In the genomic region with DNA sequence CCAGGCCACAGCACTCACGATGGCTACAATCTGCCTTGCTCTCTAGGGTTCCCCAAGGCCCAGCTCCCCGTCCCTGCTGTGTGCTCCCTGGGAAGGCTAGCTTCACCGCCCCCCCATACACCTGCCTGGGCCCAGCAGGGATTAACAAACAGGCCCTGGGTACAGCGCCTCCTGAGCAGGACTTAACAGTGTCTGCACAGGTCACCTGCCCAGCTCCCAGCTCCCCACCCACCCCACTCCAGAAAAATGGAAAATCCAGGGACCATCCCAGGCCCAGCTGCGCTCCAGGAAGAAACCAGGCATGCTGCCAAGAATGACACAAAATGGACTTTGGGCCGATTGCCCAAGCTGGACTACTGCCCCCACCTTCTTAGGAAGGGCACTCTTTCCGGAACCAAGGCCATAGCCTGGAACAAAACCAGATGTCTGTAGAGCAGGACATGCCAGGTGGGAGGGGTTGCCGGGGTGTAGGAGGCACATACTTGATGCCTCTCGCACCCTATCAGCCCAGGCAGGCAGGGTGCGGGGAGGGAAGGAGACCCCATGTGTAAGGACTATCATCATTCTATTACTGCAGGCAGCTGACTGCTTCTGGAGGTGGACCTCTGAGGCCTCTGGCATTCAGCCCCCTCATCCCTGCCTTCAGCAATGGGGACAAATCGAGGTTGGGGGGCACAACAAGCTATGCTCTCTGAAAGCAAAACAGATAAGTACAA, we compare ENCODE assay signal across 21 cellular contexts.
DNase-seq lines count a peak whose midpoint lies in the region; FAIRE-seq and TF ChIP-seq lines count a peak whose summit lies in the region.
"Had no signal": no experiment of that assay in that cellular context is flagged by ENCODE, and none has a peak within 500 bp of the region (broad histone marks: within the 10 kb centered on the region; RNA-seq: fewer than 3 reads in every experiment).

No MANE protein-coding gene starts in this region.

- no peak for TF ChIP-seq POLR2A in testis (IDR thresholded peaks at IDR 0.05)

- no peaks in the 10 kb centered on the region; the same call in 1 of the 2 replicates for H3K9me2 ChIP-seq in MM.1S (replicated peaks; ENCODE audit: insufficient read depth, low read length)

- no peaks in the 10 kb centered on the region for H3K79me2 ChIP-seq in astrocyte (ENCODE audit: insufficient read depth, low read length)
- no peaks in the 10 kb centered on the region for H3K79me2 ChIP-seq in MM.1S (ENCODE audit: low read length)
- H3K79me2 ChIP-seq in osteoblast (ENCODE audit: insufficient read depth, low read length): no peaks in the 10 kb centered on the region

- DNase-seq in NCI-H748 (lab: John Stamatoyannopoulos, UW; ENCODE audit: unreplicated experiment) (peak; percentile 29), NCI-H748 treated with DMSO at 0.1 percent for 48 hours (lab: John Stamatoyannopoulos, UW) (no peak), astrocyte (ENCODE audit: low read depth) (peak; percentile 27), kidney tubule cell (ENCODE audit: low spot score) (peak; percentile 25), testis (peak; percentile 77), HT-29 (ENCODE audit: low spot score) (no peak), MM.1S (no peak), osteoblast (ENCODE audit: insufficient read length, low spot score, missing footprints) (no peak)
- DNase-seq: activated CD4-positive, alpha-beta memory T cell treated with anti-CD3 and anti-CD28 coated beads for 36 hours; foreskin keratinocyte; NCI-H1694; NCI-H82; nephron progenitor cell; SHP77 treated with DMSO at 0.1 percent for 48 hours; stimulated activated naive CD8-positive, alpha-beta T cell treated with anti-CD3 and anti-CD28 coated beads, Interleukin-15, Interleukin-2, amounts not matched to agents 100 U/mL and 50 U/mL, for 24 hours; T1000 had no signal

- H3K9me3 ChIP-seq in astrocyte (ENCODE audit: insufficient read depth, low read depth, low read length): no peaks in the 10 kb centered on the region
- no peaks in the 10 kb centered on the region for H3K9me3 ChIP-seq in testis
- H3K9me3 ChIP-seq in MM.1S (replicated peaks; ENCODE audit: insufficient read depth, low read length): no peaks in the 10 kb centered on the region
- H3K9me3 ChIP-seq in osteoblast (ENCODE audit: low read depth, low read length): no peaks in the 10 kb centered on the region

- H4K20me1 ChIP-seq in astrocyte (ENCODE audit: insufficient read depth, low read length) (no peaks in the 10 kb centered on the region), MM.1S (ENCODE audit: insufficient read depth, low read length) (no peaks in the 10 kb centered on the region), osteoblast (ENCODE audit: insufficient read depth, low read length) (no peaks in the 10 kb centered on the region)

- H3K27ac Mint-ChIP-seq in astrocyte (ENCODE audit: unreplicated experiment): no peak overlapping the region
- H3K27ac Mint-ChIP-seq: activated CD4-positive, alpha-beta memory T cell treated with anti-CD3 and anti-CD28 coated beads for 36 hours; activated T-helper 2 cell treated with anti-CD3 and anti-CD28 coated beads, Interferon-gamma antibody, Interleukin-2, Interleukin-4, amounts not matched to agents 10 μg/mL and 5 μg/mL and 100 μg/mL, durations not matched to agents 14 hours and 24 hours and 36 hours; nephron progenitor cell had no signal

- peaks cover 4% of the 10 kb centered on the region for H3K27me3 ChIP-seq in astrocyte (ENCODE audit: insufficient read depth, low read length)
- no peaks in the 10 kb centered on the region for H3K27me3 ChIP-seq in testis
- no peaks in the 10 kb centered on the region for H3K27me3 ChIP-seq in MM.1S (replicated peaks; ENCODE audit: insufficient read depth, low read length)
- H3K27me3 ChIP-seq in osteoblast (ENCODE audit: insufficient read depth, low read length): no peaks in the 10 kb centered on the region

- H3F3A ChIP-seq in MM.1S (ENCODE audit: insufficient read depth, low read length): no peaks in the 10 kb centered on the region

- no peaks in the 10 kb centered on the region for H3K36me3 ChIP-seq in astrocyte (ENCODE audit: insufficient read depth, low read length)
- no peaks in the 10 kb centered on the region for H3K36me3 ChIP-seq in testis (ENCODE audit: low read depth, missing control alignments)
- H3K36me3 ChIP-seq in MM.1S (replicated peaks; ENCODE audit: insufficient read depth, low read length): no peaks in the 10 kb centered on the region
- no peaks in the 10 kb centered on the region for H3K36me3 ChIP-seq in osteoblast (ENCODE audit: insufficient read depth, low read length)

- H2AFZ ChIP-seq in astrocyte (ENCODE audit: low read depth, low read length): no peak overlapping the region
- H2AFZ ChIP-seq in MM.1S (ENCODE audit: low read length): no peak overlapping the region
- H2AFZ ChIP-seq in osteoblast (ENCODE audit: low read length): no peak overlapping the region

- no peak for FAIRE-seq in astrocyte (lab: Jason Lieb, UNC)
- FAIRE-seq: A204.1, GM18507, H54, keratinocyte had no signal

- H3K4me2 ChIP-seq in astrocyte (ENCODE audit: low read length): no peak overlapping the region
- no peak overlapping the region for H3K4me2 ChIP-seq in MM.1S (ENCODE audit: low read depth, low read length)
- no peak overlapping the region for H3K4me2 ChIP-seq in osteoblast (ENCODE audit: insufficient read depth, low read length)

- no peak overlapping the region for H3K9ac ChIP-seq in astrocyte (ENCODE audit: low read length)
- H3K9ac ChIP-seq in MM.1S (ENCODE audit: low read length): no peak overlapping the region

- no peak overlapping the region for H3K27ac ChIP-seq in astrocyte (ENCODE audit: low read depth, low read length)
- H3K27ac ChIP-seq in testis: no peak overlapping the region
- no peak overlapping the region for H3K27ac ChIP-seq in MM.1S (ENCODE audit: low read length)
- no peak overlapping the region for H3K27ac ChIP-seq in osteoblast (ENCODE audit: low read depth, low read length)
- H3K27ac ChIP-seq: foreskin keratinocyte had no signal

- H3K4me1 ChIP-seq in astrocyte (ENCODE audit: insufficient read depth, low read length) (no peaks in the 10 kb centered on the region), testis (peaks cover 20% of the 10 kb centered on the region), MM.1S (ENCODE audit: low read length) (peaks cover 9% of the 10 kb centered on the region), osteoblast (ENCODE audit: insufficient read depth, low read length) (peaks cover 10% of the 10 kb centered on the region)
- H3K4me1 ChIP-seq: foreskin keratinocyte had no signal

- WGBS in testis, 2 donors: 40 to 67% methylated on average over 8 to 11 of the region's 11 CpGs

- H3K4me3 ChIP-seq in astrocyte (ENCODE audit: insufficient read depth, low read depth, low read length) (no peak overlapping the region), testis (no peak overlapping the region), MM.1S (ENCODE audit: low read length) (no peak overlapping the region), osteoblast (ENCODE audit: insufficient read depth, low read length) (no peak overlapping the region)

- intact Hi-C loops in testis (cut with DNase I; ENCODE audit: low total_unique reads): no loop called here

- H3K9me3 Mint-ChIP-seq in astrocyte (ENCODE audit: unreplicated experiment): no peaks in the 10 kb centered on the region
- H3K9me3 Mint-ChIP-seq: activated CD4-positive, alpha-beta memory T cell treated with anti-CD3 and anti-CD28 coated beads for 36 hours; activated T-helper 2 cell treated with anti-CD3 and anti-CD28 coated beads, Interferon-gamma antibody, Interleukin-2, Interleukin-4, amounts not matched to agents 10 μg/mL and 5 μg/mL and 100 μg/mL, durations not matched to agents 14 hours and 24 hours and 36 hours; nephron progenitor cell had no signal

- no peaks in the 10 kb centered on the region for H3K36me3 Mint-ChIP-seq in astrocyte (ENCODE audit: low read depth, unreplicated experiment)
- H3K36me3 Mint-ChIP-seq: activated CD4-positive, alpha-beta memory T cell treated with anti-CD3 and anti-CD28 coated beads for 36 hours had no signal

- peaks cover 43% of the 10 kb centered on the region for H3K27me3 Mint-ChIP-seq in astrocyte (ENCODE audit: low read depth, unreplicated experiment)

- TF ChIP-seq CTCF in astrocyte (IDR thresholded peaks at IDR 0.05; ENCODE audit: insufficient read depth, low read depth, low read length) (no peak), testis (IDR thresholded peaks at IDR 0.05) (no peak), MM.1S (IDR thresholded peaks at IDR 0.05; ENCODE audit: low read length) (no peak), osteoblast (IDR thresholded peaks at IDR 0.05; ENCODE audit: extremely low read depth, low read depth, low read length) (no peak)

- H3K4me1 Mint-ChIP-seq in astrocyte (ENCODE audit: low read depth, unreplicated experiment): no peaks in the 10 kb centered on the region

- H3K4me3 Mint-ChIP-seq in astrocyte (ENCODE audit: unreplicated experiment): no peak overlapping the region
- H3K4me3 Mint-ChIP-seq: activated CD4-positive, alpha-beta memory T cell treated with anti-CD3 and anti-CD28 coated beads for 36 hours; nephron progenitor cell had no signal

Comparison
In these comparisons a context has a peak if more than half of its experiments do, and no peak if none do; other contexts are left out.
1. DNase-seq: peak in NCI-H748 (single experiment), astrocyte (single experiment), kidney tubule cell (single experiment) and testis (single experiment); none in NCI-H748 treated with DMSO at 0.1 percent for 48 hours (single experiment), HT-29 (single experiment), MM.1S (single experiment) and osteoblast (single experiment).